16 cellular contexts compared by ENCODE assay signal in the genomic region with DNA sequence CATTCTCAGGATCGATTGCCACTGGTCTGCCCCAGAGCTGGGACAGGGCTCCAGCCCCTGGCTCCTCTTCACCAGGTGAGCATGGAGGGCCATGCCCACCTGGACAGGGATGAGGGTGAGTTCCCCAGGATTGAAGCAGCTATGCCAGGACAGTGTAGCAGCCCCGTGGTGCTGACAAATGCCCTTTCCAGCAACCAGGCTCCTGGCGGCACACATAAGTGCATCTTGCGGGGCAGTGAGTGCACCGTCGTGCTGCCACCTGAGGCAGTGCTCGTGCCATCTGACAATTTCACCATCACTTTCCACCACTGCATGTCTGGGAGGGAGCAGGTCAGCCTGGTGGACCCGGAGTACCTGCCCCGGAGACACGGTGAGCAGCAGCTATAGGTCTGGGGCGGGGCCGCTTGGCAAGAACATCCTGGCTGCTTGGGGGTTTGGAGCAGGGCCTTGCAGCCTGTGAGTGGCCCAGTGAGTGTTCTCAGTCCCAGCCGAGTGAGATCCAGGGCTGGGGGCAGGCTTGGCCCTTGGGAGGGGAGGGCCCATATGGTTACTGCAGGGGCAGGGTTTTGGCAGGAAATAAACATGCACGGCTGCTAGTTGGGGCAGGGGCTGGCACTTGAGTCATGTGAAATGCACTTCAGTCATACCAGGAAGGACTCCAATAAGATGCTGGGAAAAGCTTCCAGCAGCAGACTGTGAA.
A peak's percentile ranks its signal among the peaks of the same experiment; 100 is the strongest.
DNase-seq lines count a peak whose midpoint lies in the region; TF ChIP-seq lines count a peak whose summit lies in the region.
"Had no signal": no experiment of that assay in that cellular context is flagged by ENCODE, and none has a peak within 500 bp of the region (broad histone marks: within the 10 kb centered on the region; RNA-seq: fewer than 3 reads in every experiment).

No MANE protein-coding gene starts in this region.

- H3K36me3 Mint-ChIP-seq in activated T-cell treated with anti-CD3 and anti-CD28 coated beads, Interleukin-2, amount 50 U/mL, for 24 hours (ENCODE audit: low read depth): no peaks in the 10 kb centered on the region

- peak overlapping the region; percentile 41; the same call in 1 of the 2 replicates for H3K27ac ChIP-seq in RWPE1

- CTCF ChIA-PET in RWPE1 (lab: Yijun Ruan, JAX): no interaction called here

- POLR2A ChIA-PET in RWPE1 (lab: Yijun Ruan, JAX; ENCODE audit: low non-redundant PET): no interaction called here

- H3K27me3 Mint-ChIP-seq in activated T-cell treated with anti-CD3 and anti-CD28 coated beads, Interleukin-2, amount 50 U/mL, for 24 hours: no peaks in the 10 kb centered on the region
- H3K27me3 Mint-ChIP-seq: CD4-positive, alpha-beta T cell had no signal

- H3K9me3 Mint-ChIP-seq in activated T-cell treated with anti-CD3 and anti-CD28 coated beads, Interleukin-2, amount 50 U/mL, for 24 hours: no peaks in the 10 kb centered on the region
- H3K9me3 Mint-ChIP-seq: CD4-positive, alpha-beta T cell had no signal

- no peak overlapping the region for H3K4me3 ChIP-seq in epithelial cell of esophagus (ENCODE audit: low read length)

- H3K4me1 Mint-ChIP-seq in activated T-cell treated with anti-CD3 and anti-CD28 coated beads, Interleukin-2, amount 50 U/mL, for 24 hours (ENCODE audit: low read depth): peaks cover 11% of the 10 kb centered on the region

- H3K27ac Mint-ChIP-seq in activated T-cell treated with anti-CD3 and anti-CD28 coated beads, Interleukin-2, amount 50 U/mL, for 24 hours: peak overlapping the region; percentile 53
- H3K27ac Mint-ChIP-seq: CD4-positive, alpha-beta T cell had no signal

- TF ChIP-seq CTCF in RWPE1 (conservative IDR thresholded peaks at IDR 0.05; ENCODE audit: low read depth) (no peak), epithelial cell of esophagus (IDR thresholded peaks at IDR 0.05; ENCODE audit: insufficient read depth, low read depth, low read length, missing control alignments) (no peak)

- DNase-seq in activated T-cell treated with anti-CD3 and anti-CD28 coated beads, Interleukin-2, amount 50 U/mL, for 24 hours: no peak
- DNase-seq in activated T-cell treated with anti-CD3 and anti-CD28 coated beads, Interleukin-2, amount 50 U/mL, for 1 hour: no peak
- DNase-seq in RWPE1 (ENCODE audit: low spot score) (no peak), epithelial cell of esophagus (ENCODE audit: low read depth) (peak; percentile 26), NCI-H345 treated with DMSO at 0.1 percent for 48 hours (lab: John Stamatoyannopoulos, UW; ENCODE audit: unreplicated experiment) (no peak), ecto neural progenitor cell (ENCODE audit: low spot score) (no peak)
- DNase-seq in stimulated activated CD4-positive, alpha-beta T cell treated with anti-CD3 and anti-CD28 coated beads, Interleukin-15, amount 100 ng/mL, for 24 hours: no peak
- DNase-seq: AML-193; CD4-positive, alpha-beta T cell; DND-41; GDM1; NCI-H1417; NCI-H2081; NCI-H526; NK-92 treated with Interleukin-12 subunit alpha and Interleukin-12 subunit beta, amount 100 ng/mL, for 24 hours; OCI-M1 had no signal

- H3K4me3 Mint-ChIP-seq in activated T-cell treated with anti-CD3 and anti-CD28 coated beads, Interleukin-2, amount 50 U/mL, for 24 hours: no peak overlapping the region
- H3K4me3 Mint-ChIP-seq: CD4-positive, alpha-beta T cell had no signal
